In genomic region chr5:28408186-28408585, GRCh38 we compare ENCODE assay signal across 14 cellular contexts.
DNase-seq lines count a peak whose midpoint lies in the region; TF ChIP-seq lines count a peak whose summit lies in the region.
"Had no signal": no experiment of that assay in that cellular context is flagged by ENCODE, and none has a peak within 500 bp of the region (broad histone marks: within the 10 kb centered on the region; RNA-seq: fewer than 3 reads in every experiment).

No MANE protein-coding gene starts in this region.

- H3K4me2 ChIP-seq in trophoblast cell (ENCODE audit: low read length): no peak overlapping the region
- H3K4me2 ChIP-seq in H9 (ENCODE audit: insufficient read depth, insufficient read length, low read length): no peak overlapping the region
- H3K4me2 ChIP-seq: BLaER1 treated with 17β-estradiol and CSF1 and Interleukin-3, amounts not matched to agents 10 nM and 100 nM had no signal

- H4K12ac ChIP-seq in trophoblast cell (ENCODE audit: low read depth, low read length): no peak overlapping the region

- H3K36me3 Mint-ChIP-seq in H9 (ENCODE audit: insufficient read depth in 1 of 3, low read depth in 3 of 3): peaks cover 2 to 17% (median 3%) of the 10 kb centered on the region in 3 experiments; a peak in 5 of 7 replicates
- H3K36me3 Mint-ChIP-seq: activated CD4-positive, alpha-beta memory T cell treated with anti-CD3 and anti-CD28 coated beads for 36 hours had no signal

- H4K91ac ChIP-seq in trophoblast cell (ENCODE audit: low read depth, low read length): no peak overlapping the region
- no peak overlapping the region for H4K91ac ChIP-seq in H9 (ENCODE audit: insufficient read length, low read depth, low read length)

- peaks cover 10 to 21% of the 10 kb centered on the region in 2 experiments; a peak in 4 of 5 replicates for H3K9me3 Mint-ChIP-seq in H9

- H3K18ac ChIP-seq in trophoblast cell (ENCODE audit: low read length) (no peak overlapping the region), H9 (ENCODE audit: insufficient read length, low read depth, low read length) (no peak overlapping the region)

- peaks cover 2% of the 10 kb centered on the region for H3K79me2 ChIP-seq in trophoblast cell (ENCODE audit: control insufficient read depth, insufficient read depth, low read length, poor library complexity)
- no peaks in the 10 kb centered on the region for H3K79me2 ChIP-seq in H9 (ENCODE audit: insufficient read depth, low read length)

- H4K5ac ChIP-seq in H9 (ENCODE audit: insufficient read length, low read depth, low read length): no peak overlapping the region

- H3T11ph ChIP-seq in H9 (ENCODE audit: low read length): no peak overlapping the region

- no peak overlapping the region for H2BK20ac ChIP-seq in H9 (ENCODE audit: low read depth, low read length, poor library complexity, severe bottlenecking)

- no peaks in the 10 kb centered on the region for H3K36me3 ChIP-seq in trophoblast cell (ENCODE audit: control insufficient read depth in 1 of 2, insufficient read depth in 2 of 2, low read length in 2 of 2)
- H3K36me3 ChIP-seq: BLaER1 treated with 17β-estradiol and CSF1 and Interleukin-3, amounts not matched to agents 10 nM and 100 nM had no signal

- H3K14ac ChIP-seq in trophoblast cell (ENCODE audit: low read length): no peak overlapping the region
- no peak overlapping the region for H3K14ac ChIP-seq in H9 (ENCODE audit: insufficient read depth, low read length)

- H2AK5ac ChIP-seq in trophoblast cell (ENCODE audit: low read length) (no peak overlapping the region), H9 (ENCODE audit: insufficient read length, low read length) (no peak overlapping the region)

- H3K79me1 ChIP-seq in trophoblast cell (ENCODE audit: low read length) (peaks cover 6% of the 10 kb centered on the region), H9 (ENCODE audit: insufficient read depth, low read depth, low read length, poor library complexity, severe bottlenecking) (no peaks in the 10 kb centered on the region)

- H3K9me3 ChIP-seq in trophoblast cell (ENCODE audit: insufficient read depth, low read depth, low read length): no peaks in the 10 kb centered on the region
- no peaks in the 10 kb centered on the region for H3K9me3 ChIP-seq in H9 (ENCODE audit: control insufficient read depth, low read depth, low read length)

- no peaks in the 10 kb centered on the region for H4K20me1 ChIP-seq in H9 (ENCODE audit: control insufficient read depth, insufficient read depth, insufficient read length)
- H4K20me1 ChIP-seq: BLaER1 treated with 17β-estradiol and CSF1 and Interleukin-3, amounts not matched to agents 10 nM and 100 nM had no signal

- DNase-seq in HK-2 (ENCODE audit: unreplicated experiment) (peak; percentile 34), T1000 (lab: John Stamatoyannopoulos, UW) (peak; percentile 81), fibroblast of mammary gland (ENCODE audit: low read depth) (peak; percentile 2), trophoblast cell (peak; percentile 51 to 69), H9 (no peak), iPS-NIHi11 (ENCODE audit: low spot score) (no peak), NCI-H187 treated with DMSO at 0.1 percent for 48 hours (lab: John Stamatoyannopoulos, UW) (no peak), putamen (ENCODE audit: low spot score) (no peak)
- DNase-seq: activated CD4-positive, alpha-beta memory T cell treated with anti-CD3 and anti-CD28 coated beads for 36 hours; DMS79 treated with DMSO at 0.1 percent for 48 hours; NCI-H2081 treated with DMSO at 0.1 percent for 48 hours; NCI-H774 had no signal

- no peak overlapping the region for H2BK5ac ChIP-seq in trophoblast cell (ENCODE audit: low read depth, low read length, poor library complexity)
- H2BK5ac ChIP-seq in H9 (ENCODE audit: insufficient read length, low read length): no peak overlapping the region

- H3K27me3 Mint-ChIP-seq in H9 (ENCODE audit: low read depth): no peaks in the 10 kb centered on the region
- H3K27me3 Mint-ChIP-seq: activated CD4-positive, alpha-beta memory T cell treated with anti-CD3 and anti-CD28 coated beads for 36 hours; activated T-helper 17 cell treated with anti-CD3 and anti-CD28 coated beads, Interleukin-2, amount 50 U/mL, for 72 hours had no signal

- TF ChIP-seq CTCF in fibroblast of mammary gland (conservative IDR thresholded peaks at IDR 0.05; ENCODE audit: control insufficient read depth, insufficient read depth, low read depth, low read length) (no peak), H9 (conservative IDR thresholded peaks at IDR 0.05) (no peak)

- no peak overlapping the region for H3K4ac ChIP-seq in trophoblast cell (ENCODE audit: low read depth, low read length)
- no peak overlapping the region for H3K4ac ChIP-seq in H9 (ENCODE audit: low read depth, low read length)

- H3K23ac ChIP-seq in trophoblast cell (ENCODE audit: low read length): no peak overlapping the region
- H3K23ac ChIP-seq in H9 (ENCODE audit: insufficient read length, low read depth, low read length): no peak overlapping the region

- H2BK12ac ChIP-seq in trophoblast cell (ENCODE audit: low read length) (no peak overlapping the region), H9 (ENCODE audit: insufficient read length, low read depth, low read length) (no peak overlapping the region)

- no peak overlapping the region for H4K8ac ChIP-seq in trophoblast cell (ENCODE audit: low read depth, low read length)
- H4K8ac ChIP-seq in H9 (replicated peaks; ENCODE audit: insufficient read length, low read depth, low read length): no peak overlapping the region

- no peak overlapping the region for H2BK15ac ChIP-seq in H9 (ENCODE audit: low read depth, low read length)

- no peak overlapping the region for H3K4me3 Mint-ChIP-seq in H9
- H3K4me3 Mint-ChIP-seq: activated CD4-positive, alpha-beta memory T cell treated with anti-CD3 and anti-CD28 coated beads for 36 hours; activated T-helper 17 cell treated with anti-CD3 and anti-CD28 coated beads, Interleukin-2, amount 50 U/mL, for 72 hours had no signal

- H3K56ac ChIP-seq in H9 (ENCODE audit: insufficient read length, low read depth, low read length): no peak overlapping the region

- no peaks in the 10 kb centered on the region for H3K23me2 ChIP-seq in H9 (ENCODE audit: insufficient read length, low read depth, low read length, poor library complexity, severe bottlenecking)

- no peak overlapping the region for H3K4me3 ChIP-seq in fibroblast of mammary gland (ENCODE audit: control insufficient read depth, low read depth, low read length)
- no peak overlapping the region for H3K4me3 ChIP-seq in trophoblast cell (ENCODE audit: low read depth, low read length)
- H3K4me3 ChIP-seq: BLaER1 treated with 17β-estradiol and CSF1 and Interleukin-3, amounts not matched to agents 10 nM and 100 nM had no signal

- no peak overlapping the region for H2BK120ac ChIP-seq in trophoblast cell (ENCODE audit: insufficient read depth, low read length, poor library complexity)
- H2BK120ac ChIP-seq in H9 (ENCODE audit: low read depth, low read length, poor library complexity, severe bottlenecking): no peak overlapping the region

- H3K9ac ChIP-seq in trophoblast cell (ENCODE audit: low read length) (no peak overlapping the region), H9 (ENCODE audit: extremely low read depth, insufficient read length, low read length) (no peak overlapping the region)
- H3K9ac ChIP-seq: BLaER1 treated with 17β-estradiol and CSF1 and Interleukin-3, amounts not matched to agents 10 nM and 100 nM had no signal

- H3K27me3 ChIP-seq in trophoblast cell (ENCODE audit: insufficient read depth, low read length) (no peaks in the 10 kb centered on the region), H9 (ENCODE audit: insufficient read depth, low read length) (no peaks in the 10 kb centered on the region)
- H3K27me3 ChIP-seq: BLaER1 treated with 17β-estradiol and CSF1 and Interleukin-3, amounts not matched to agents 10 nM and 100 nM had no signal

- WGBS in trophoblast cell (ENCODE audit: extremely low coverage, insufficient coverage, insufficient read length): no CpG with 5 or more reads among the region's 3 CpGs
- no CpG with 5 or more reads among the region's 3 CpGs for WGBS in H9 (ENCODE audit: extremely low coverage, insufficient read length, low lambda C conversion rate)

- peak overlapping the region; percentile 20 for H3K27ac ChIP-seq in trophoblast cell (ENCODE audit: low read depth, low read length)
- H3K27ac ChIP-seq in H9 (ENCODE audit: insufficient read length, low read depth, low read length): no peak overlapping the region
- H3K27ac ChIP-seq: BLaER1 treated with 17β-estradiol and CSF1 and Interleukin-3, amounts not matched to agents 10 nM and 100 nM had no signal

- peaks cover 21 to 22% of the 10 kb centered on the region in 2 experiments for H3K4me1 Mint-ChIP-seq in H9
- H3K4me1 Mint-ChIP-seq: activated T-helper 17 cell treated with anti-CD3 and anti-CD28 coated beads, Interleukin-2, amount 50 U/mL, for 72 hours had no signal

- no peak overlapping the region for H2AFZ ChIP-seq in trophoblast cell (ENCODE audit: insufficient read depth, low read length, poor library complexity)
- H2AFZ ChIP-seq in H9 (ENCODE audit: low read length): no peak overlapping the region

- H3K4me1 ChIP-seq in trophoblast cell (ENCODE audit: control insufficient read depth in 1 of 2, insufficient read depth in 2 of 2, low read length in 2 of 2): peaks cover 6 to 11% of the 10 kb centered on the region in 2 experiments
- H3K4me1 ChIP-seq in H9 (ENCODE audit: insufficient read depth, low read length): no peaks in the 10 kb centered on the region
- H3K4me1 ChIP-seq: BLaER1 treated with 17β-estradiol and CSF1 and Interleukin-3, amounts not matched to agents 10 nM and 100 nM had no signal

- no peak overlapping the region for H3K27ac Mint-ChIP-seq in H9
- H3K27ac Mint-ChIP-seq: activated CD4-positive, alpha-beta memory T cell treated with anti-CD3 and anti-CD28 coated beads for 36 hours; activated T-helper 17 cell treated with anti-CD3 and anti-CD28 coated beads, Interleukin-2, amount 50 U/mL, for 72 hours had no signal

Comparison
In these comparisons a context has a peak if more than half of its experiments do, and no peak if none do; other contexts are left out.
1. DNase-seq: peak in HK-2 (single experiment), T1000 (single experiment), fibroblast of mammary gland (single experiment) and trophoblast cell (2 of 2); none in H9 (single experiment), iPS-NIHi11 (single experiment), NCI-H187 treated with DMSO at 0.1 percent for 48 hours (single experiment) and putamen (single experiment).